In genomic region chr15:58332676-58333400, GRCh38 we compare ENCODE assay signal across 8 cellular contexts.
DNase-seq lines count a peak whose midpoint lies in the region; ATAC-seq and TF ChIP-seq lines count a peak whose summit lies in the region.

No MANE protein-coding gene starts in this region.

- no peak for TF ChIP-seq CTCF in Calu3 (IDR thresholded peaks at IDR 0.05; ENCODE audit: unreplicated experiment)
- no peak for TF ChIP-seq CTCF in Loucy (conservative IDR thresholded peaks at IDR 0.05; ENCODE audit: low read length)
- no peak for TF ChIP-seq CTCF in breast epithelium (IDR thresholded peaks at IDR 0.05)
- no peak for TF ChIP-seq CTCF in GM10248 (IDR thresholded peaks at IDR 0.05; ENCODE audit: control extremely low read depth, extremely low read depth, low read depth, missing control alignments)

- peaks cover 58% of the 10 kb centered on the region for H3K4me1 Mint-ChIP-seq in Calu3 (ENCODE audit: low read depth, unreplicated experiment)

- peak overlapping the region; percentile 95 to 97 for H3K27ac ChIP-seq in breast epithelium
- H3K27ac ChIP-seq in mesodermal cell (ENCODE audit: low read depth, low read length, severe bottlenecking), result peak overlapping the region; percentile 97

- no peaks in the 10 kb centered on the region for H3K27me3 ChIP-seq in Loucy (ENCODE audit: insufficient read depth, low read length, poor library complexity, severe bottlenecking)
- no peaks in the 10 kb centered on the region for H3K27me3 ChIP-seq in breast epithelium

- peaks cover 26% of the 10 kb centered on the region for H3K36me3 Mint-ChIP-seq in Calu3 (ENCODE audit: insufficient read depth, unreplicated experiment)

- peak overlapping the region; percentile 31 for H2AFZ ChIP-seq in Loucy (ENCODE audit: low read length)

- no peaks in the 10 kb centered on the region for H4K20me1 ChIP-seq in Loucy (ENCODE audit: insufficient read depth, low read length, poor library complexity, severe bottlenecking)

- H3K4me3 Mint-ChIP-seq in Calu3 (ENCODE audit: low read depth, unreplicated experiment), result peak overlapping the region; percentile 51

- H3K4me1 ChIP-seq in Loucy (ENCODE audit: insufficient read depth, low read length, poor library complexity, severe bottlenecking), result peaks cover 34% of the 10 kb centered on the region
- peaks cover 0 to 23% of the 10 kb centered on the region in 2 donors for H3K4me1 ChIP-seq in breast epithelium
- H3K4me1 ChIP-seq in mesodermal cell (ENCODE audit: control insufficient read depth, insufficient read depth, low read length, poor library complexity, severe bottlenecking), result peaks cover 34% of the 10 kb centered on the region

- intact Hi-C loops in Calu3 (cut with micrococcal nuclease; ENCODE audit: unreplicated experiment), result loop anchor here (2.0 to 5.0 kb wide), 5 partner anchors 61 to 189 kb away; no protein-coding TSS in a partner anchor
- intact Hi-C loops in breast epithelium (cut with DNase I; ENCODE audit: low total_unique reads), result no loop called here

- H3K4me3 ChIP-seq in Loucy (ENCODE audit: low read length, poor library complexity, severe bottlenecking) (peak overlapping the region; percentile 54), breast epithelium (no peak overlapping the region), mesodermal cell (ENCODE audit: extremely low read depth, insufficient read depth, low read length, poor library complexity, severe bottlenecking) (no peak overlapping the region)

- H3K9me3 ChIP-seq in Loucy (ENCODE audit: insufficient read depth, low read depth, low read length) (peaks cover 4% of the 10 kb centered on the region; the same call in 1 of the 2 replicates), breast epithelium (peaks cover 0 to 4% of the 10 kb centered on the region in 2 donors), mesodermal cell (ENCODE audit: control insufficient read depth, low read length) (peaks cover 8% of the 10 kb centered on the region)

- peak overlapping the region; percentile 62 for H3K4me2 ChIP-seq in Loucy (ENCODE audit: low read depth, low read length, poor library complexity, severe bottlenecking)

- CTCF ChIA-PET in Calu3 (lab: Charles Lee), result interaction anchor here (0.5 to 2.0 kb wide), 9 partner anchors 11 to 425 kb away, joined by 3 to 9 read pairs (median 3); no protein-coding TSS in a partner anchor
- CTCF ChIA-PET in GM10248 (lab: Yijun Ruan, JAX), result interaction anchor here (1.0 to 1.9 kb wide), 4 partner anchors 12 to 326 kb away, joined by 3 to 8 read pairs (median 6); no protein-coding TSS in a partner anchor

- peaks cover 2% of the 10 kb centered on the region for H3K9me3 Mint-ChIP-seq in Calu3 (ENCODE audit: low read depth, unreplicated experiment)

- H3K9ac ChIP-seq in Loucy (ENCODE audit: low read depth, low read length, poor library complexity, severe bottlenecking), result peak overlapping the region; percentile 60

- peak overlapping the region; percentile 99 for H3K27ac Mint-ChIP-seq in Calu3 (ENCODE audit: unreplicated experiment)

- no peak for TF ChIP-seq POLR2A in breast epithelium (IDR thresholded peaks at IDR 0.05)

- H3K36me3 ChIP-seq in Loucy (ENCODE audit: insufficient read depth, low read length), result no peaks in the 10 kb centered on the region
- no peaks in the 10 kb centered on the region for H3K36me3 ChIP-seq in breast epithelium
- H3K36me3 ChIP-seq in mesodermal cell (ENCODE audit: control insufficient read depth, insufficient read depth, low read length), result no peaks in the 10 kb centered on the region

- H3F3A ChIP-seq in Loucy (ENCODE audit: low read depth), result 0 out of 2 replicates have a peak, but pooled peaks cover 3% of the 10 kb centered on the region

- H3K27me3 Mint-ChIP-seq in Calu3 (ENCODE audit: unreplicated experiment), result no peaks in the 10 kb centered on the region

- no TSS peak for BruUV-seq in Calu3 (replicated peaks; lab: Mats Ljungman, UMichigan)

- ATAC-seq in GM19455 (IDR thresholded peaks at IDR 0.05; ENCODE audit: unreplicated experiment), result no peak

- DNase-seq in Calu3 (peak; percentile 4), breast epithelium (ENCODE audit: low spot score in 2 of 2) (no peak), GM10248 (ENCODE audit: extremely low spot score) (no peak), nucleus accumbens (lab: John Stamatoyannopoulos, UW) (no peak)
- no peak for DNase-seq in activated CD4-positive, alpha-beta T cell treated with anti-CD3 and anti-CD28 coated beads, Interleukin-2, amount 50 U/mL, for 1 hour

- no peaks in the 10 kb centered on the region for H3K9me2 ChIP-seq in Loucy (replicated peaks; ENCODE audit: low read depth, low read length)

- H3K79me2 ChIP-seq in Loucy (ENCODE audit: insufficient read depth, low read length), result no peaks in the 10 kb centered on the region

- POLR2A ChIA-PET in GM10248 (lab: Yijun Ruan, JAX), result no interaction called here
